In genomic region chr3:184836090-184836785, GRCh38 we compare ENCODE assay signal across 21 cellular contexts. TPM values are rescaled to one million over a fixed set of nuclear protein-coding genes. Genes with fewer than 3 reads are reported as not detected.
DNase-seq lines count a peak whose midpoint lies in the region; ATAC-seq, FAIRE-seq and TF ChIP-seq lines count a peak whose summit lies in the region.
"Had no signal": no experiment of that assay in that cellular context is flagged by ENCODE, and none has a peak within 500 bp of the region (broad histone marks: within the 10 kb centered on the region; RNA-seq: fewer than 3 reads in every experiment).

No MANE protein-coding gene starts in this region.

- H3K4me1 Mint-ChIP-seq in activated T-cell treated with anti-CD3 and anti-CD28 coated beads, Interleukin-2, amount 50 U/mL, for 4 hours (ENCODE audit: low read depth): no peaks in the 10 kb centered on the region

- peaks cover 56% of the 10 kb centered on the region for H3K36me3 Mint-ChIP-seq in activated T-cell treated with anti-CD3 and anti-CD28 coated beads, Interleukin-2, amount 50 U/mL, for 4 hours (ENCODE audit: insufficient read depth)

- H3K9me3 ChIP-seq in SK-N-MC (ENCODE audit: low read depth, low read length): no peaks in the 10 kb centered on the region
- H3K9me3 ChIP-seq in psoas muscle: no peaks in the 10 kb centered on the region

- ATAC-seq in psoas muscle: peak; percentile 28 to 61 (median 54)
- no peak for ATAC-seq in Right ventricle myocardium superior (ENCODE audit: poor library complexity)
- ATAC-seq in activated T-cell treated with anti-CD3 and anti-CD28 coated beads, Interleukin-2, amount 50 U/mL, for 4 hours: no peak
- ATAC-seq: HepG2 had no signal

- H3K9me3 Mint-ChIP-seq in activated T-cell treated with anti-CD3 and anti-CD28 coated beads, Interleukin-2, amount 50 U/mL, for 4 hours: no peaks in the 10 kb centered on the region
- H3K9me3 Mint-ChIP-seq: CD4-positive, alpha-beta T cell; H9 had no signal

- H3K4me3 ChIP-seq in SK-N-MC (0 out of 2 replicates have a peak overlapping the region, but pooled peaks have one; percentile 6), psoas muscle (no peak overlapping the region)

- H3K27me3 Mint-ChIP-seq in activated T-cell treated with anti-CD3 and anti-CD28 coated beads, Interleukin-2, amount 50 U/mL, for 4 hours (ENCODE audit: low read depth): no peaks in the 10 kb centered on the region
- H3K27me3 Mint-ChIP-seq: CD4-positive, alpha-beta T cell had no signal

- intact Hi-C loops in psoas muscle (cut with DNase I) (no loop called here), Right ventricle myocardium superior (cut with DNase I) (no loop called here)

- no peak overlapping the region for H3K9ac ChIP-seq in SK-N-MC (ENCODE audit: insufficient read length)

- H3K36me3 ChIP-seq in SK-N-MC (ENCODE audit: insufficient read depth, low read length): peaks cover 53% of the 10 kb centered on the region
- H3K36me3 ChIP-seq in psoas muscle (ENCODE audit: insufficient read depth in 1 of 2, low read depth in 1 of 2): peaks cover 2 to 58% of the 10 kb centered on the region in 2 donors

- H3K27ac ChIP-seq in SK-N-MC (peak overlapping the region; percentile 40; the same call in 1 of the 2 replicates), psoas muscle (peak overlapping the region; percentile 44)
- H3K27ac ChIP-seq: 22Rv1 had no signal

- no peak for FAIRE-seq in frontal cortex (lab: Jason Lieb, UNC)
- FAIRE-seq: G401.6, GM12891, HepG2, HTR-8/SVneo had no signal

- TF ChIP-seq CTCF in psoas muscle (IDR thresholded peaks at IDR 0.05): no peak

- no peak overlapping the region for H3K4me3 Mint-ChIP-seq in activated T-cell treated with anti-CD3 and anti-CD28 coated beads, Interleukin-2, amount 50 U/mL, for 4 hours
- H3K4me3 Mint-ChIP-seq: CD4-positive, alpha-beta T cell; H9 had no signal

- DNase-seq in NCI-H2107 treated with DMSO at 0.1 percent for 48 hours (lab: John Stamatoyannopoulos, UW; ENCODE audit: unreplicated experiment): peak; percentile 25
- DNase-seq in NCI-H2107 (lab: John Stamatoyannopoulos, UW): no peak
- DNase-seq in SK-N-MC (ENCODE audit: low read depth, low spot score): no peak
- no peak for DNase-seq in psoas muscle
- DNase-seq in Right ventricle myocardium superior: no peak
- no peak for DNase-seq in frontal cortex (ENCODE audit: low spot score in 2 of 2)
- no peak for DNase-seq in activated T-cell treated with anti-CD3 and anti-CD28 coated beads, Interleukin-2, amount 50 U/mL, for 4 hours
- DNase-seq in NCI-H510A treated with DMSO at 0.1 percent for 48 hours (lab: John Stamatoyannopoulos, UW): no peak
- DNase-seq: AML-193; C1 segment of cervical spinal cord; CD4-positive, alpha-beta T cell; DMS153; DMS79 treated with DMSO at 0.1 percent for 48 hours; EL; GOT3; H9 had no signal

- WGBS in psoas muscle, 3 donors: 22 to 28% (median 24%) methylated on average over 2 of the region's 2 CpGs

- no peaks in the 10 kb centered on the region for H3K27me3 ChIP-seq in psoas muscle (ENCODE audit: insufficient read depth in 3 of 3, low read length in 2 of 3)

- H3K4me1 ChIP-seq in psoas muscle: peaks cover 29% of the 10 kb centered on the region

RNA-seq across cellular contexts. Expression of gene VPS8, which starts 24.3 kb away (rescaled TPM):
- 10 to 100 TPM; 30.8 to 52.6 (median 50.6) TPM for total RNA-seq in psoas muscle
- polyA plus RNA-seq in psoas muscle: 10 to 100 TPM; 11.4 to 28.9 (median 13.1) TPM
- total RNA-seq in Right ventricle myocardium superior: 51.5 TPM
- total RNA-seq in frontal cortex: 145 TPM
- total RNA-seq in activated T-cell treated with anti-CD3 and anti-CD28 coated beads, Interleukin-2, amount 50 U/mL, for 4 hours: 10 to 100 TPM; 13.2 to 18.4 (median 17.6) TPM

Comparison
In these comparisons a context has a peak if more than half of its experiments do, and no peak if none do; other contexts are left out.
1. ATAC-seq: peak in psoas muscle (4 of 4); none in Right ventricle myocardium superior (single experiment) and activated T-cell treated with anti-CD3 and anti-CD28 coated beads, Interleukin-2, amount 50 U/mL, for 4 hours (0 of 2).